In genomic region chr9:83024501-83025125, GRCh38 we compare ENCODE assay signal across 35 cellular contexts. TPM values are rescaled to one million over a fixed set of nuclear protein-coding genes. Genes with fewer than 3 reads are reported as not detected.
"Had no signal": no experiment of that assay in that cellular context is flagged by ENCODE, and none has a peak within 500 bp of the region (broad histone marks: within the 10 kb centered on the region; RNA-seq: fewer than 3 reads in every experiment).

No MANE protein-coding gene starts in this region.

- H3K27me3 Mint-ChIP-seq: activated CD4-positive, alpha-beta memory T cell treated with anti-CD3 and anti-CD28 coated beads for 36 hours; activated CD4-positive, alpha-beta T cell treated with anti-CD3 and anti-CD28 coated beads, Interleukin-2, amount 10 ng/mL, durations not matched to agents 24 days and 14 days; memory B cell; progenitor cell of endocrine pancreas; stimulated activated naive CD8-positive, alpha-beta T cell treated with anti-CD3 and anti-CD28 coated beads, Interleukin-15, Interleukin-2, amounts not matched to agents 100 ng/mL and 50 ng/mL, for 24 hours had no signal

- H3K4me3 ChIP-seq: body of pancreas, colonic mucosa, esophagus squamous epithelium, ovary, right lobe of liver, skin epidermis, thoracic aorta, upper lobe of left lung, vagina had no signal

- H3K9me3 Mint-ChIP-seq: activated CD4-positive, alpha-beta memory T cell treated with anti-CD3 and anti-CD28 coated beads for 36 hours; activated CD4-positive, alpha-beta T cell treated with anti-CD3 and anti-CD28 coated beads, Interleukin-2, amount 10 ng/mL, durations not matched to agents 24 days and 14 days; activated naive CD4-positive, alpha-beta T cell treated with anti-CD3 and anti-CD28 coated beads, Interleukin-2, amount 50 U/mL, for 24 hours; activated naive CD8-positive, alpha-beta T cell treated with anti-CD3 and anti-CD28 coated beads, Interleukin-2, amount 50 U/mL, for 24 hours; activated T-helper 1 cell treated with anti-CD3 and anti-CD28 coated beads, Interleukin-12 subunit alpha, Interleukin-12 subunit beta, Interleukin-2, Interleukin-4 antibody, amounts not matched to agents 30 ng/mL and 10 ng/mL and 1 ng/mL, durations not matched to agents 14 hours and 24 hours and 36 hours; stimulated activated naive CD8-positive, alpha-beta T cell treated with anti-CD3 and anti-CD28 coated beads, Interleukin-15, Interleukin-2, amounts not matched to agents 100 ng/mL and 50 ng/mL, for 24 hours; T-helper 1 cell treated with Interleukin-12 subunit alpha and Interleukin-12 subunit beta and Interleukin-4 antibody, amounts not matched to agents 30 μg/mL and 1 μg/mL, for 36 hours had no signal

- H3K36me3 Mint-ChIP-seq: activated CD4-positive, alpha-beta memory T cell treated with anti-CD3 and anti-CD28 coated beads for 36 hours; activated naive CD4-positive, alpha-beta T cell treated with anti-CD3 and anti-CD28 coated beads, Interleukin-2, amount 50 U/mL, for 24 hours; immature natural killer cell; memory B cell; naive thymus-derived CD4-positive, alpha-beta T cell had no signal

- H3K4me3 Mint-ChIP-seq: activated CD4-positive, alpha-beta memory T cell treated with anti-CD3 and anti-CD28 coated beads for 36 hours; activated CD4-positive, alpha-beta T cell treated with anti-CD3 and anti-CD28 coated beads, Interleukin-2, amount 10 ng/mL, durations not matched to agents 24 days and 14 days; activated naive CD4-positive, alpha-beta T cell treated with anti-CD3 and anti-CD28 coated beads, Interleukin-2, amount 50 U/mL, for 24 hours; activated naive CD8-positive, alpha-beta T cell treated with anti-CD3 and anti-CD28 coated beads, Interleukin-2, amount 50 U/mL, for 24 hours; activated T-helper 1 cell treated with anti-CD3 and anti-CD28 coated beads, Interleukin-12 subunit alpha, Interleukin-12 subunit beta, Interleukin-2, Interleukin-4 antibody, amounts not matched to agents 30 ng/mL and 10 ng/mL and 1 ng/mL, durations not matched to agents 14 hours and 24 hours and 36 hours; immature natural killer cell; memory B cell; naive thymus-derived CD4-positive, alpha-beta T cell; stimulated activated naive CD8-positive, alpha-beta T cell treated with anti-CD3 and anti-CD28 coated beads, Interleukin-15, Interleukin-2, amounts not matched to agents 100 ng/mL and 50 ng/mL, for 24 hours; T-helper 1 cell treated with Interleukin-12 subunit alpha and Interleukin-12 subunit beta and Interleukin-4 antibody, amounts not matched to agents 30 μg/mL and 1 μg/mL, for 36 hours had no signal

- H3K27ac Mint-ChIP-seq: activated CD4-positive, alpha-beta memory T cell treated with anti-CD3 and anti-CD28 coated beads for 36 hours; activated CD4-positive, alpha-beta T cell treated with anti-CD3 and anti-CD28 coated beads, Interleukin-2, amount 10 ng/mL, durations not matched to agents 24 days and 14 days; activated naive CD4-positive, alpha-beta T cell treated with anti-CD3 and anti-CD28 coated beads, Interleukin-2, amount 50 U/mL, for 24 hours; activated naive CD8-positive, alpha-beta T cell treated with anti-CD3 and anti-CD28 coated beads, Interleukin-2, amount 50 U/mL, for 24 hours; activated T-helper 1 cell treated with anti-CD3 and anti-CD28 coated beads, Interleukin-12 subunit alpha, Interleukin-12 subunit beta, Interleukin-2, Interleukin-4 antibody, amounts not matched to agents 30 ng/mL and 10 ng/mL and 1 ng/mL, durations not matched to agents 14 hours and 24 hours and 36 hours; immature natural killer cell; memory B cell; naive thymus-derived CD4-positive, alpha-beta T cell; progenitor cell of endocrine pancreas; stimulated activated naive CD8-positive, alpha-beta T cell treated with anti-CD3 and anti-CD28 coated beads, Interleukin-15, Interleukin-2, amounts not matched to agents 100 ng/mL and 50 ng/mL, for 24 hours; T-helper 1 cell treated with Interleukin-12 subunit alpha and Interleukin-12 subunit beta and Interleukin-4 antibody, amounts not matched to agents 30 μg/mL and 1 μg/mL, for 36 hours had no signal

- FAIRE-seq: endometrium had no signal

- DNase-seq: activated CD4-positive, alpha-beta memory T cell treated with anti-CD3 and anti-CD28 coated beads for 36 hours; activated CD4-positive, alpha-beta T cell treated with anti-CD3 and anti-CD28 coated beads, Interleukin-2, amount 10 ng/mL, durations not matched to agents 24 days and 14 days; activated CD4-positive, CD25-positive, alpha-beta regulatory T cell treated with anti-CD3 and anti-CD28 coated beads, Interleukin-2, amount 50 U/mL, for 72 hours; activated CD8-positive, alpha-beta memory T cell treated with anti-CD3 and anti-CD28 coated beads, Interleukin-2, amount 50 U/mL, for 4 hours; activated gamma-delta T cell; activated naive CD8-positive, alpha-beta T cell treated with anti-CD3 and anti-CD28 coated beads, Interleukin-2, amount 50 U/mL, for 24 hours; activated T-cell treated with anti-CD3 and anti-CD28 coated beads, Interleukin-2, amount 50 U/mL, for 1 hour; body of pancreas; colonic mucosa; effector CD8-positive, alpha-beta T cell; esophagus squamous epithelium; head of caudate nucleus; hypothalamus; immature natural killer cell; midbrain; naive thymus-derived CD4-positive, alpha-beta T cell; ovary; right lobe of liver; stimulated activated CD4-positive, alpha-beta T cell treated with anti-CD3 and anti-CD28 coated beads, Interleukin-12 subunit alpha, Interleukin-12 subunit beta, amount 100 ng/mL, for 4 hours; stimulated activated CD4-positive, alpha-beta T cell treated with anti-CD3 and anti-CD28 coated beads, Interleukin-4, amount 100 ng/mL, for 1 hour; T1000; upper lobe of left lung; WERI-Rb-1 had no signal

- H3K27ac ChIP-seq: body of pancreas, colonic mucosa, epithelial cell of prostate, esophagus squamous epithelium, ovary, right lobe of liver, skin epidermis, thoracic aorta, upper lobe of left lung, vagina, WERI-Rb-1 had no signal

- H3K4me1 Mint-ChIP-seq: activated CD4-positive, alpha-beta T cell treated with anti-CD3 and anti-CD28 coated beads, Interleukin-2, amount 10 ng/mL, durations not matched to agents 24 days and 14 days; activated naive CD4-positive, alpha-beta T cell treated with anti-CD3 and anti-CD28 coated beads, Interleukin-2, amount 50 U/mL, for 24 hours; activated naive CD8-positive, alpha-beta T cell treated with anti-CD3 and anti-CD28 coated beads, Interleukin-2, amount 50 U/mL, for 24 hours; immature natural killer cell; memory B cell; naive thymus-derived CD4-positive, alpha-beta T cell had no signal

- ATAC-seq: activated naive CD8-positive, alpha-beta T cell treated with anti-CD3 and anti-CD28 coated beads, Interleukin-2, amount 50 U/mL, for 24 hours; body of pancreas; naive thymus-derived CD4-positive, alpha-beta T cell; right lobe of liver had no signal

RNA-seq across cellular contexts. Expression of gene RASEF, which starts 38.3 kb away (rescaled TPM):
- total RNA-seq: activated CD4-positive, alpha-beta memory T cell treated with anti-CD3 and anti-CD28 coated beads for 36 hours; activated CD4-positive, alpha-beta T cell treated with anti-CD3 and anti-CD28 coated beads, Interleukin-2, amount 10 ng/mL, durations not matched to agents 24 days and 14 days; activated CD8-positive, alpha-beta memory T cell treated with anti-CD3 and anti-CD28 coated beads for 36 hours; activated T-helper 1 cell treated with anti-CD3 and anti-CD28 coated beads, Interleukin-12 subunit alpha, Interleukin-12 subunit beta, Interleukin-2, Interleukin-4 antibody, amounts not matched to agents 30 ng/mL and 10 ng/mL and 1 ng/mL, durations not matched to agents 14 hours and 24 hours and 36 hours; naive thymus-derived CD4-positive, alpha-beta T cell had no signal
- polyA plus RNA-seq: immature natural killer cell had no signal
